In genomic region chr7:25805027-25805687, GRCh38 we compare ENCODE assay signal across 11 cellular contexts.
A peak's percentile ranks its signal among the peaks of the same experiment; 100 is the strongest.
DNase-seq lines count a peak whose midpoint lies in the region; ATAC-seq and TF ChIP-seq lines count a peak whose summit lies in the region.
"Had no signal": no experiment of that assay in that cellular context is flagged by ENCODE, and none has a peak within 500 bp of the region (broad histone marks: within the 10 kb centered on the region; RNA-seq: fewer than 3 reads in every experiment).

No MANE protein-coding gene starts in this region.

- ATAC-seq in RWPE2 (ENCODE audit: low read depth) (peak; percentile 44), HG03159 (IDR thresholded peaks at IDR 0.05; ENCODE audit: unreplicated experiment) (no peak)
- ATAC-seq: right cardiac atrium, WTC11 had no signal

- H3K4me3 ChIP-seq in RWPE2 (ENCODE audit: severe bottlenecking) (no peak overlapping the region), thyroid gland (replicated peaks in 1 of 3) (no peak overlapping the region)

- no peak for TF ChIP-seq POLR2A in thyroid gland (IDR thresholded peaks at IDR 0.05)
- no peak for TF ChIP-seq POLR2A in erythroblast (IDR thresholded peaks at IDR 0.05; ENCODE audit: low read length)

- H3K9me3 ChIP-seq in RWPE2 (ENCODE audit: severe bottlenecking): no peaks in the 10 kb centered on the region
- H3K9me3 ChIP-seq in thyroid gland: no peaks in the 10 kb centered on the region

- H3K27me3 ChIP-seq in RWPE2 (ENCODE audit: insufficient read depth, poor library complexity, severe bottlenecking): no peaks in the 10 kb centered on the region
- H3K27me3 ChIP-seq in thyroid gland: no peaks in the 10 kb centered on the region

- TF ChIP-seq CTCF in RWPE2 (IDR thresholded peaks at IDR 0.05; ENCODE audit: poor library complexity, severe bottlenecking) (no peak), thyroid gland (IDR thresholded peaks at IDR 0.05) (no peak)

- peak overlapping the region; percentile 19 for H3K27ac ChIP-seq in RWPE2 (ENCODE audit: poor library complexity, severe bottlenecking)
- peak overlapping the region in 2 of 3 donors; percentile 31 to 39 for H3K27ac ChIP-seq in thyroid gland

- H3K36me3 ChIP-seq in RWPE2 (ENCODE audit: low read depth) (no peaks in the 10 kb centered on the region), thyroid gland (no peaks in the 10 kb centered on the region)

- WGBS in thyroid gland, 2 donors: 56 to 59% methylated on average over 4 of the region's 4 CpGs

- DNase-seq in NCI-H1417 (lab: John Stamatoyannopoulos, UW) (peak in 2 of 3 experiments; percentile 37 to 73), NCI-H1417 treated with DMSO at 0.1 percent for 48 hours (lab: John Stamatoyannopoulos, UW) (no peak), RWPE2 (ENCODE audit: low spot score) (no peak), fibroblast of the conjunctiva (ENCODE audit: low read depth) (peak; percentile 8), thyroid gland (peak; percentile 81 to 83), erythroblast (lab: John Stamatoyannopoulos, UW) (no peak), retina (no peak)
- DNase-seq: NCI-H2227 treated with DMSO at 0.1 percent for 48 hours, right cardiac atrium had no signal

- intact Hi-C loops in thyroid gland (cut with DNase I): no loop called here

- H3K4me1 ChIP-seq in RWPE2 (ENCODE audit: insufficient read depth, poor library complexity, severe bottlenecking): peaks cover 25% of the 10 kb centered on the region
- H3K4me1 ChIP-seq in thyroid gland: peaks cover 24 to 34% of the 10 kb centered on the region in 2 donors

Comparison
In these comparisons a context has a peak if more than half of its experiments do, and no peak if none do; other contexts are left out.
1. DNase-seq: peak in NCI-H1417 (2 of 3), fibroblast of the conjunctiva (single experiment) and thyroid gland (2 of 2); none in NCI-H1417 treated with DMSO at 0.1 percent for 48 hours (single experiment), RWPE2 (single experiment), erythroblast (0 of 2) and retina (single experiment).